Comparison of ENCODE assay signal across 13 cellular contexts in genomic region chr6:44023586-44024454, GRCh38.
"Had no signal": no experiment of that assay in that cellular context is flagged by ENCODE, and none has a peak within 500 bp of the region (broad histone marks: within the 10 kb centered on the region; RNA-seq: fewer than 3 reads in every experiment).

No MANE protein-coding gene starts in this region.

- H3K9me3 ChIP-seq: ascending aorta, left ventricle myocardium inferior had no signal

- H3K36me3 ChIP-seq: ascending aorta, cardiac muscle cell, left ventricle myocardium inferior had no signal

- H3K36me3 Mint-ChIP-seq: activated CD4-positive, alpha-beta memory T cell treated with anti-CD3 and anti-CD28 coated beads for 36 hours; stimulated activated effector memory CD8-positive, alpha-beta T cell treated with anti-CD3 and anti-CD28 coated beads, Interleukin-12 subunit alpha, Interleukin-12 subunit beta, amount 100 ng/mL, for 72 hours had no signal

- H3K4me3 Mint-ChIP-seq: activated CD4-positive, alpha-beta memory T cell treated with anti-CD3 and anti-CD28 coated beads for 36 hours; activated T-cell treated with anti-CD3 and anti-CD28 coated beads, Interleukin-2, amount 50 U/mL, for 4 hours; stimulated activated effector memory CD8-positive, alpha-beta T cell treated with anti-CD3 and anti-CD28 coated beads, Interleukin-12 subunit alpha, Interleukin-12 subunit beta, amount 100 ng/mL, for 72 hours had no signal

- H3K27me3 ChIP-seq: ascending aorta, cardiac muscle cell had no signal

- ATAC-seq: activated T-cell treated with anti-CD3 and anti-CD28 coated beads, Interleukin-2, amount 50 U/mL, for 4 hours; esophagus mucosa; sciatic nerve; stimulated activated effector memory CD8-positive, alpha-beta T cell treated with anti-CD3 and anti-CD28 coated beads, Interleukin-12 subunit alpha, Interleukin-12 subunit beta, amount 100 ng/mL, for 72 hours had no signal

- H3K27ac ChIP-seq: ascending aorta, cardiac muscle cell, left ventricle myocardium inferior had no signal

- H3K4me1 ChIP-seq: ascending aorta had no signal

- H3K9me3 Mint-ChIP-seq: activated CD4-positive, alpha-beta memory T cell treated with anti-CD3 and anti-CD28 coated beads for 36 hours; activated T-cell treated with anti-CD3 and anti-CD28 coated beads, Interleukin-2, amount 50 U/mL, for 4 hours; stimulated activated effector memory CD8-positive, alpha-beta T cell treated with anti-CD3 and anti-CD28 coated beads, Interleukin-12 subunit alpha, Interleukin-12 subunit beta, amount 100 ng/mL, for 72 hours had no signal

- H3K4me3 ChIP-seq: ascending aorta, cardiac muscle cell, left ventricle myocardium inferior had no signal

- DNase-seq: activated CD4-positive, alpha-beta memory T cell treated with anti-CD3 and anti-CD28 coated beads for 36 hours; activated CD4-positive, alpha-beta T cell treated with anti-CD3 and anti-CD28 coated beads for 1 hour; activated gamma-delta T cell; activated T-cell treated with anti-CD3 and anti-CD28 coated beads, Interleukin-2, amount 50 U/mL, for 4 hours; hippocampal formation; left ventricle myocardium inferior; mesenchymal stem cell; T-helper 9 cell had no signal

- H3K4me1 Mint-ChIP-seq: stimulated activated effector memory CD8-positive, alpha-beta T cell treated with anti-CD3 and anti-CD28 coated beads, Interleukin-12 subunit alpha, Interleukin-12 subunit beta, amount 100 ng/mL, for 72 hours had no signal

- H3K27ac Mint-ChIP-seq: activated CD4-positive, alpha-beta memory T cell treated with anti-CD3 and anti-CD28 coated beads for 36 hours had no signal
